Comparison of ENCODE assay signal across 3 cellular contexts in the genomic region with DNA sequence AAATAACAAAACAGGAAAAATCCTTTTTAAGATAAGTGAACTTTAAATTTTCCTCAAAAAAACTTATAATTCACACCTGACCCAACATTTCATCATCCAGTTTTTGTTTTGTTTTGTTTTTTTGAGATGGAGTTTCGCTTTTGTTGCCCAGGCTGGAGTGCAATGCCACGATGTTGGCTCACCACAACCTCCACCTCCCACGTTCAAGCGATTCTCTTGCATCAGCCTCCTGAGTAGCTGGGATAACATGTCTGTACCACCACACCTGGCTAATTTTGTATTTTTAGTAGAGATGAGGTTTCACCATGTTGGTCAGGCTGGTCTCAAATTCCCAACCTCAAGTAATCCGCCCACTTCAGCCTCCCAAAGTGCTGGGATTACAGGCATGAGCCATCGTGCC. TPM values are rescaled to one million over a fixed set of nuclear protein-coding genes. Genes with fewer than 3 reads are reported as not detected.
"Had no signal": no experiment of that assay in that cellular context is flagged by ENCODE, and none has a peak within 500 bp of the region (broad histone marks: within the 10 kb centered on the region; RNA-seq: fewer than 3 reads in every experiment).

No MANE protein-coding gene starts in this region.

RNA-seq across cellular contexts. Expression of gene ZNF878, which starts 30.6 kb away (rescaled TPM):
- total RNA-seq: gastrocnemius medialis, mesenteric fat pad, myocyte had no signal
